20 cellular contexts compared by ENCODE assay signal in genomic region chr12:121181181-121181580, GRCh38. TPM values are rescaled to one million over a fixed set of nuclear protein-coding genes. Genes with fewer than 3 reads are reported as not detected.
DNase-seq lines count a peak whose midpoint lies in the region; FAIRE-seq and TF ChIP-seq lines count a peak whose summit lies in the region.
"Had no signal": no experiment of that assay in that cellular context is flagged by ENCODE, and none has a peak within 500 bp of the region (broad histone marks: within the 10 kb centered on the region; RNA-seq: fewer than 3 reads in every experiment).

No MANE protein-coding gene starts in this region.

- TF ChIP-seq CTCF in dorsolateral prefrontal cortex (IDR thresholded peaks at IDR 0.05 in 54 of 56, conservative IDR thresholded peaks at IDR 0.05 in 2 of 56; ENCODE audit: low read depth in 1 of 56, partially characterized antibody in 56 of 56): no peak

- no peaks in the 10 kb centered on the region for H3K27me3 ChIP-seq in dorsolateral prefrontal cortex
- H3K27me3 ChIP-seq: brain microvascular endothelial cell had no signal

- intact Hi-C loops in dorsolateral prefrontal cortex (cut with DNase I): no loop called here

- no peak overlapping the region for H3K4me3 ChIP-seq in dorsolateral prefrontal cortex
- H3K4me3 ChIP-seq: thoracic aorta had no signal

- FAIRE-seq in islet of Langerhans (lab: Jason Lieb, UNC): peak; percentile 43

- DNase-seq in EL (peak; percentile 54), NCI-H460 (ENCODE audit: extremely low read depth, low read depth) (peak; percentile 6), dorsolateral prefrontal cortex (peak in 2 of 10 donors; percentile 36 to 76), KBM-7 (no peak), activated T-cell treated with anti-CD3 and anti-CD28 coated beads for 4 hours (no peak), NCI-H1694 treated with DMSO at 0.1 percent for 48 hours (lab: John Stamatoyannopoulos, UW) (no peak)
- DNase-seq: activated CD4-positive, alpha-beta T cell treated with anti-CD3 and anti-CD28 coated beads for 48 hours; activated naive CD8-positive, alpha-beta T cell treated with anti-CD3 and anti-CD28 coated beads, Interleukin-2, amount 10 ng/mL, durations not matched to agents 7 days and 5 days; brain microvascular endothelial cell; CD4-positive, alpha-beta memory T cell; DMS53; glutamatergic neuron; GOT3; NCI-H1105; OCI-M1; Right ventricle myocardium superior; T-cell had no signal

- in situ Hi-C loops in KBM-7 (cut with MboI; ENCODE audit: low pct_unique_long_range_greater_than_20kb, low sequenced_read_pairs): no loop called here

- peak overlapping the region in 55 of 59 donors; percentile 6 to 96 (median 72) for H3K27ac ChIP-seq in dorsolateral prefrontal cortex
- H3K27ac ChIP-seq: brain microvascular endothelial cell, KMS-11, thoracic aorta had no signal

RNA-seq across cellular contexts. Expression of gene P2RX4, which starts 28.7 kb away (rescaled TPM):
- total RNA-seq in NCI-H460 (2014; rRNA removed; shearing (Covaris generic)): 16.3 and 16.6 TPM in 2 replicates
- polyA plus RNA-seq in NCI-H460 (2014; cell fraction: nucleus; rRNA removed): 42.4 and 64.4 TPM in 2 replicates
- total RNA-seq in dorsolateral prefrontal cortex: 10 to 100 TPM in 98 of 120 experiments, 1 to 10 TPM in 22; 7.6 to 21.4 (median 12.6) TPM

RNA-seq across cellular contexts. Expression of gene P2RX7, which starts 48.5 kb away (rescaled TPM):
- total RNA-seq in NCI-H460 (2014; rRNA removed; shearing (Covaris generic)): 0.55 and 1.2 TPM in 2 replicates
- polyA plus RNA-seq in NCI-H460 (2014; cell fraction: nucleus; rRNA removed): 0.69 and 0.95 TPM in 2 replicates
- 100 to 1,000 TPM in 20 of 120 experiments, 10 to 100 TPM in 100; 21.6 to 148 (median 62.3) TPM for total RNA-seq in dorsolateral prefrontal cortex

Comparison
In these comparisons a context has a peak if more than half of its experiments do, and no peak if none do; other contexts are left out.
1. DNase-seq: peak in EL (single experiment) and NCI-H460 (single experiment); none in KBM-7 (single experiment), activated T-cell treated with anti-CD3 and anti-CD28 coated beads for 4 hours (single experiment) and NCI-H1694 treated with DMSO at 0.1 percent for 48 hours (single experiment).
2. RNA of gene P2RX7, which starts 48.5 kb away (total RNA-seq): 21.6 to 148 TPM in dorsolateral prefrontal cortex; 0.55 to 1.2 TPM in NCI-H460; every median in the first group is over 10 times any median in the second.